12 cellular contexts compared by ENCODE assay signal in the genomic region with DNA sequence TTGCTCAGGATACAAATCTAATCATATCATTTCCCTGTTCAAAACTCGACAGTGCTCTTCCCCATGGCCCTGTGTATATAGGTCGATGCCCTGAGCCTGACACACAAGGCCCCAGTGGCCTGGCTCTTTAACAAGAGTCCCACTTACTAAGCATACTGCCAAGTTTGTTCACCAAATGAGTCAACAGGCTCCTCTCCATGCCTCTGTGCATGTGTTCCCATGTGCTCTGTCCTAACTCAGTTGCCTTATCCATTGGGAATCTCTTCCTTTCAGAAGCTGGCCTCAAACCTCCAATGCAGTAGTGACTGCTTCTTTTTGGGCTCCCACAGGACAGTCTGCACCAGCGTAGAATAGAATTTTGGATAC. TPM values are rescaled to one million over a fixed set of nuclear protein-coding genes. Genes with fewer than 3 reads are reported as not detected.
DNase-seq lines count a peak whose midpoint lies in the region; ATAC-seq lines count a peak whose summit lies in the region.
"Had no signal": no experiment of that assay in that cellular context is flagged by ENCODE, and none has a peak within 500 bp of the region (broad histone marks: within the 10 kb centered on the region; RNA-seq: fewer than 3 reads in every experiment).

No MANE protein-coding gene starts in this region.

- peak overlapping the region in 2 of 3 donors; percentile 56 to 59 for H3K27ac Mint-ChIP-seq in CD4-positive, CD25-positive, alpha-beta regulatory T cell
- H3K27ac Mint-ChIP-seq in activated CD4-positive, alpha-beta memory T cell treated with anti-CD3 and anti-CD28 coated beads for 36 hours = peak overlapping the region; percentile 85

- POLR2A ChIA-PET in activated CD4-positive, alpha-beta memory T cell treated with anti-CD3 and anti-CD28 coated beads for 36 hours (lab: Charles Lee) = interaction anchor here (1.1 to 5.3 kb wide), 4 partner anchors 15 to 271 kb away, joined by 3 to 30 read pairs (median 10); partner anchors contain the start of genes CXCR3, OGT and TAF1

- peaks cover 39% of the 10 kb centered on the region for H3K4me1 ChIP-seq in CD4-positive, CD25-positive, alpha-beta regulatory T cell (ENCODE audit: control insufficient read depth, insufficient read depth, low read length, poor library complexity, severe bottlenecking)

- H3K27ac ChIP-seq in CD4-positive, CD25-positive, alpha-beta regulatory T cell (ENCODE audit: insufficient read depth, low read length, poor library complexity, severe bottlenecking) = peak overlapping the region; percentile 60

- H3K9me3 ChIP-seq in CD4-positive, CD25-positive, alpha-beta regulatory T cell (ENCODE audit: control insufficient read depth in 2 of 2, low read length in 2 of 2) = no peaks in the 10 kb centered on the region

- peaks cover 0 to 22% (median 4%) of the 10 kb centered on the region in 4 donors for H3K4me1 Mint-ChIP-seq in CD4-positive, CD25-positive, alpha-beta regulatory T cell
- peaks cover 17% of the 10 kb centered on the region for H3K4me1 Mint-ChIP-seq in activated CD4-positive, alpha-beta memory T cell treated with anti-CD3 and anti-CD28 coated beads for 36 hours (ENCODE audit: low read depth)
- H3K4me1 Mint-ChIP-seq: neural crest cell had no signal

- CTCF ChIA-PET in activated CD4-positive, alpha-beta memory T cell treated with anti-CD3 and anti-CD28 coated beads for 36 hours (lab: Charles Lee) = interaction anchor here (0.9 to 2.7 kb wide), 3 partner anchors 15 to 22 kb away, joined by 4 to 13 read pairs (median 11); partner anchors contain the start of gene CXCR3

- peak overlapping the region in 1 of 4 donors; percentile 37 for H3K4me3 Mint-ChIP-seq in CD4-positive, CD25-positive, alpha-beta regulatory T cell
- peak overlapping the region; percentile 53 for H3K4me3 Mint-ChIP-seq in activated CD4-positive, alpha-beta memory T cell treated with anti-CD3 and anti-CD28 coated beads for 36 hours
- H3K4me3 Mint-ChIP-seq: neural crest cell had no signal

- H3K4me3 ChIP-seq in CD4-positive, CD25-positive, alpha-beta regulatory T cell (ENCODE audit: low read depth, low read length) = no peak overlapping the region

- H3K27me3 ChIP-seq in CD4-positive, CD25-positive, alpha-beta regulatory T cell (ENCODE audit: control insufficient read depth, insufficient read depth, low read length) = no peaks in the 10 kb centered on the region

- no peaks in the 10 kb centered on the region for H3K36me3 ChIP-seq in CD4-positive, CD25-positive, alpha-beta regulatory T cell (ENCODE audit: control insufficient read depth, insufficient read depth, low read length)

- intact Hi-C loops in activated CD4-positive, alpha-beta memory T cell treated with anti-CD3 and anti-CD28 coated beads for 36 hours (cut with micrococcal nuclease) = loop anchor here (5.0 kb wide), 1 partner anchor 105 kb away; the partner anchor contains the start of gene OGT

- no peak for DNase-seq in CD4-positive, CD25-positive, alpha-beta regulatory T cell
- peak; percentile 31 for DNase-seq in activated CD4-positive, alpha-beta memory T cell treated with anti-CD3 and anti-CD28 coated beads for 36 hours
- DNase-seq in left lobe of liver (ENCODE audit: low spot score) = no peak
- no peak for DNase-seq in Ammon's horn (ENCODE audit: low spot score)
- DNase-seq in cerebellar nuclear complex (lab: John Stamatoyannopoulos, UW) = no peak
- no peak for DNase-seq in D341Med (ENCODE audit: low spot score)
- no peak for DNase-seq in OCI-M1 (lab: John Stamatoyannopoulos, UW)
- DNase-seq: NCI-H1105; stimulated activated CD4-positive, alpha-beta T cell treated with anti-CD3 and anti-CD28 coated beads, Interleukin-4, amount 100 ng/mL, for 4 hours had no signal

- H3K9me3 Mint-ChIP-seq in CD4-positive, CD25-positive, alpha-beta regulatory T cell = no peaks in the 10 kb centered on the region
- H3K9me3 Mint-ChIP-seq in activated CD4-positive, alpha-beta memory T cell treated with anti-CD3 and anti-CD28 coated beads for 36 hours = no peaks in the 10 kb centered on the region
- H3K9me3 Mint-ChIP-seq: neural crest cell had no signal

- no peaks in the 10 kb centered on the region for H3K27me3 Mint-ChIP-seq in CD4-positive, CD25-positive, alpha-beta regulatory T cell
- no peaks in the 10 kb centered on the region for H3K27me3 Mint-ChIP-seq in activated CD4-positive, alpha-beta memory T cell treated with anti-CD3 and anti-CD28 coated beads for 36 hours

- H3K36me3 Mint-ChIP-seq in CD4-positive, CD25-positive, alpha-beta regulatory T cell = no peaks in the 10 kb centered on the region
- no peaks in the 10 kb centered on the region for H3K36me3 Mint-ChIP-seq in activated CD4-positive, alpha-beta memory T cell treated with anti-CD3 and anti-CD28 coated beads for 36 hours

- ATAC-seq in CD4-positive, CD25-positive, alpha-beta regulatory T cell (ENCODE audit: low read depth in 2 of 2) = peak in 1 of 2 donors; percentile 27
- ATAC-seq in GM21390 (IDR thresholded peaks at IDR 0.05; ENCODE audit: unreplicated experiment) (peak; percentile 25), left lobe of liver (peak; percentile 51)

RNA-seq across cellular contexts. Expression of gene CXCR3, which starts 18.9 kb away (rescaled TPM):
- 31.9 TPM for total RNA-seq in CD4-positive, CD25-positive, alpha-beta regulatory T cell
- 100 to 1,000 TPM in 1 of 4 donors, 10 to 100 TPM in 3; 69.3 to 111 (median 85.9) TPM for polyA plus RNA-seq in CD4-positive, CD25-positive, alpha-beta regulatory T cell
- total RNA-seq in activated CD4-positive, alpha-beta memory T cell treated with anti-CD3 and anti-CD28 coated beads for 36 hours = 10 to 100 TPM; 28.5 to 31.1 TPM
- total RNA-seq in left lobe of liver = 0.13 TPM
- total RNA-seq: G401, neural crest cell had no signal

RNA-seq across cellular contexts. Expression of gene GCNA, which starts 59.0 kb away (rescaled TPM):
- 3.7 TPM for total RNA-seq in CD4-positive, CD25-positive, alpha-beta regulatory T cell
- polyA plus RNA-seq in CD4-positive, CD25-positive, alpha-beta regulatory T cell = under 1 TPM; 0.20 to 0.65 (median 0.49) TPM
- 1 to 10 TPM; 3.2 to 3.4 TPM for total RNA-seq in activated CD4-positive, alpha-beta memory T cell treated with anti-CD3 and anti-CD28 coated beads for 36 hours
- 0.83 TPM for total RNA-seq in left lobe of liver

Comparison
In these comparisons a context has a peak if more than half of its experiments do, and no peak if none do; other contexts are left out.
1. RNA of gene CXCR3, which starts 18.9 kb away (total RNA-seq): 31.9 TPM in CD4-positive, CD25-positive, alpha-beta regulatory T cell (single experiment) and 28.5 to 31.1 TPM in activated CD4-positive, alpha-beta memory T cell treated with anti-CD3 and anti-CD28 coated beads for 36 hours; 0.13 TPM in left lobe of liver (single experiment); every median in the first group is over 10 times any median in the second.